In the genomic region with DNA sequence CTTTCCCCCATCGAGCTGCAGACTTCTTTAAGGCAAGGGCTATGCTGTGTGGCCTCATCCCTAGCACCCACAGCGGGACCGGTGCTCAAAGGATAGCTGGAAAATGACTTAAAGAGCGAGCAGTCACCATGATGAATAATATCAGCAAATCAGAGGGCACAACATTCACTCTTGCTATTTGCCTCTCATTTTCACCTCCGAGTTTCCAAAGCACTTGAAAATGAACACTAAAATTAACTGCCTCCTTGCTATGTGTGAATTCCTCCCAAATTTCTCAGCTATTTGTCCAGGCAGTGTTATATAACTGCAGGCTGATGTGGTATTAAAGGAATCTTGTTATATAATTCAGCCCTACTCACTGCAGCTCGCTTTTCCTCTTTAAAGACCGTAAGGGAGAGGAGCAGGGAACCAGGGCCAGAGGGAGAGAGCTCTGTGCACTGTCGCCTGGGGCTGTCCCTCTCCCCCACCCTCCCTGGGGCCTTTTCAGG, we compare ENCODE assay signal across 9 cellular contexts. TPM values are rescaled to one million over a fixed set of nuclear protein-coding genes. Genes with fewer than 3 reads are reported as not detected.
DNase-seq lines count a peak whose midpoint lies in the region; ATAC-seq and TF ChIP-seq lines count a peak whose summit lies in the region.
"Had no signal": no experiment of that assay in that cellular context is flagged by ENCODE, and none has a peak within 500 bp of the region (broad histone marks: within the 10 kb centered on the region; RNA-seq: fewer than 3 reads in every experiment).

No MANE protein-coding gene starts in this region.

- H3K27ac Mint-ChIP-seq in activated T-cell treated with anti-CD3 and anti-CD28 coated beads, Interleukin-2, amount 50 U/mL, for 24 hours: no peak overlapping the region

- H3K9me3 Mint-ChIP-seq in activated T-cell treated with anti-CD3 and anti-CD28 coated beads, Interleukin-2, amount 50 U/mL, for 24 hours: no peaks in the 10 kb centered on the region

- H3K4me1 ChIP-seq in upper lobe of left lung: peaks cover 11 to 24% (median 23%) of the 10 kb centered on the region in 4 donors

- H3K4me3 ChIP-seq in upper lobe of left lung: peak overlapping the region; percentile 15 to 57 (median 52)

- H3K4me3 Mint-ChIP-seq in activated T-cell treated with anti-CD3 and anti-CD28 coated beads, Interleukin-2, amount 50 U/mL, for 24 hours: peak overlapping the region; percentile 68

- TF ChIP-seq EP300 in upper lobe of left lung (IDR thresholded peaks at IDR 0.05): no peak

- TF ChIP-seq CTCF in upper lobe of left lung (IDR thresholded peaks at IDR 0.05): no peak

- peaks cover 14% of the 10 kb centered on the region for H3K4me1 Mint-ChIP-seq in activated T-cell treated with anti-CD3 and anti-CD28 coated beads, Interleukin-2, amount 50 U/mL, for 24 hours (ENCODE audit: low read depth)

- H3K9me3 ChIP-seq in upper lobe of left lung: no peaks in the 10 kb centered on the region

- no peak for TF ChIP-seq POLR2A in upper lobe of left lung (IDR thresholded peaks at IDR 0.05)

- intact Hi-C loops in head of caudate nucleus (cut with DNase I): no loop called here

- H3K27me3 ChIP-seq in upper lobe of left lung: peaks cover 0 to 21% (median 10%) of the 10 kb centered on the region in 4 donors

- H3K27ac ChIP-seq in cingulate gyrus (ENCODE audit: low read depth, low read length): peak overlapping the region; percentile 87
- H3K27ac ChIP-seq in upper lobe of left lung: peak overlapping the region in 2 of 4 donors; percentile 64 to 84

- no peaks in the 10 kb centered on the region for H3K36me3 Mint-ChIP-seq in activated T-cell treated with anti-CD3 and anti-CD28 coated beads, Interleukin-2, amount 50 U/mL, for 24 hours (ENCODE audit: low read depth)

- no peak for DNase-seq in activated T-cell treated with anti-CD3 and anti-CD28 coated beads, Interleukin-2, amount 50 U/mL, for 24 hours
- no peak for DNase-seq in activated T-cell treated with anti-CD3 and anti-CD28 coated beads, Interleukin-2, amount 50 U/mL, for 1 hour
- DNase-seq in middle frontal gyrus (ENCODE audit: extremely low spot score, low spot score) (peak; percentile 37), upper lobe of left lung (no peak), head of caudate nucleus (no peak), NCI-H1694 (lab: John Stamatoyannopoulos, UW) (no peak), NCI-H1092 treated with DMSO at 0.1 percent for 48 hours (lab: John Stamatoyannopoulos, UW) (no peak)

- H3K36me3 ChIP-seq in upper lobe of left lung: no peaks in the 10 kb centered on the region

- 38 to 49% methylated on average over 8 of the region's 8 CpGs for WGBS in upper lobe of left lung, 2 donors

- peak; percentile 30 to 56 for ATAC-seq in upper lobe of left lung (ENCODE audit: low FRiP score in 2 of 2)

- peaks cover 80% of the 10 kb centered on the region for H3K27me3 Mint-ChIP-seq in activated T-cell treated with anti-CD3 and anti-CD28 coated beads, Interleukin-2, amount 50 U/mL, for 24 hours

RNA-seq across cellular contexts. Expression of gene CYS1, which starts 1.5 kb away (rescaled TPM):
- 1 to 10 TPM; 1.0 to 8.2 (median 5.6) TPM for total RNA-seq in upper lobe of left lung
- total RNA-seq: endothelial cell of umbilical vein had no signal

RNA-seq across cellular contexts. Expression of gene KLF11, which starts 35.4 kb away (rescaled TPM):
- total RNA-seq in upper lobe of left lung: 10 to 100 TPM; 14.3 to 38.7 (median 23.4) TPM

RNA-seq across cellular contexts. Expression of gene RRM2, which starts 43.8 kb away (rescaled TPM):
- 10 to 100 TPM in 1 of 6 donors, 1 to 10 TPM in 5; 2.1 to 12.9 (median 3.2) TPM for total RNA-seq in upper lobe of left lung
